Comparison of ENCODE assay signal across 8 cellular contexts in the genomic region with DNA sequence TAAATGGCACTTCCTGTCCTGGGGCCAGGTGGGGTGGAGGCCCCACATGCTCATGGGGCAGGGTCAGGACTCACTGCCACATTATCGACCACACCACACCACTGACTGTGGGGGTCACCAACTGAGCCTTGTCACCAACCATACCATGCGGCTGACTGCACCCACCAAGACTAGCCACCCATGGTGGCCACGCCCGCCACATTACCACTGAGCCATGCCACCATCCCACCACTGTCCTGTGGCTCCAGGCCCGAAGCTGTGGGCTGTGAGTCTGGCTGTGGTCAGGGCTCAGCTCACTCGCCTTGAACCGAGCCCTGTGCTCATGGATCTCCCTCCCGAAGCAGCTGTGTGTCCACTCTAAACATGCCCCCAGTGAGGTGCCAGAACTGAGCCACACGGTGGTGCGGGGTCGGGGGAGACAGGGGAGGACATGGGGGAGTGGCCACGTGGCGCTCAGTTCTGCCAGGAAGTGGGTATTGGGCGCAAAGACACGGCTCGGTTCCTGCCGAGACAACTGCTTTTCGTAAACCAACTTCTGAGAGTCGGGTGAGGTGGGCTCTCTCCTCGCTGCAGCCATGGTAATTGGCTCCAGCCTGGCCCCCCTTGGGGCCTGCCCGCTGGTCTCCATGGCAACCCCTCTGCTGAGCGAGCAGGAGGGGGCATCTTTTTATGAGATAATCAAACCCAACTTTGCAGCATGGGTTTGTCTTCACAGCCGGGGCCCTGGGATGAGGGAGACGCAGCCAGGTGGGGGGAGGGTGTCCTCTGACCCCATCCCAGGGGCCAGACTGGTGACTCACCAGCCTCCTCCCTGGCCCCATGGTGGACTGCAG. TPM values are rescaled to one million over a fixed set of nuclear protein-coding genes. Genes with fewer than 3 reads are reported as not detected.
DNase-seq lines count a peak whose midpoint lies in the region; ATAC-seq and TF ChIP-seq lines count a peak whose summit lies in the region.

No MANE protein-coding gene starts in this region.

- no peak for TF ChIP-seq CTCF in dorsolateral prefrontal cortex (IDR thresholded peaks at IDR 0.05 in 54 of 56, conservative IDR thresholded peaks at IDR 0.05 in 2 of 56; ENCODE audit: low read depth in 1 of 56, partially characterized antibody in 56 of 56)

- no peaks in the 10 kb centered on the region for H3K27me3 Mint-ChIP-seq in activated CD4-positive, alpha-beta T cell treated with anti-CD3 and anti-CD28 coated beads, Interleukin-2, amount 10 ng/mL, durations not matched to agents 7 days and 5 days

- H3K4me3 ChIP-seq in dorsolateral prefrontal cortex: peak overlapping the region in 2 of 59 donors; percentile 12 to 30

- CTCF ChIA-PET in activated CD4-positive, alpha-beta T cell treated with anti-CD3 and anti-CD28 coated beads, Interleukin-2, amount 10 ng/mL, durations not matched to agents 7 days and 5 days (lab: Charles Lee): interaction anchor here (0.7 to 0.8 kb wide), 2 partner anchors 63 to 88 kb away, joined by 3 read pairs; no protein-coding TSS in a partner anchor

- no peaks in the 10 kb centered on the region for H3K27me3 ChIP-seq in dorsolateral prefrontal cortex

- H3K27ac ChIP-seq in dorsolateral prefrontal cortex: peak overlapping the region in 57 of 59 donors; percentile 31 to 97 (median 86)

- peak overlapping the region; percentile 2 for H3K4me3 Mint-ChIP-seq in activated CD4-positive, alpha-beta T cell treated with anti-CD3 and anti-CD28 coated beads, Interleukin-2, amount 10 ng/mL, durations not matched to agents 7 days and 5 days
- H3K4me3 Mint-ChIP-seq in stimulated activated effector memory CD8-positive, alpha-beta T cell treated with anti-CD3 and anti-CD28 coated beads, Interleukin-12 subunit alpha, Interleukin-12 subunit beta, amount 100 ng/mL, for 72 hours: peak overlapping the region; percentile 50

- DNase-seq in Kasumi-1 (lab: John Stamatoyannopoulos, UW): peak; percentile 12
- DNase-seq in activated CD4-positive, alpha-beta T cell treated with anti-CD3 and anti-CD28 coated beads, Interleukin-2, amount 10 ng/mL, durations not matched to agents 7 days and 5 days: peak; percentile 59
- no peak for DNase-seq in dorsolateral prefrontal cortex
- peak; percentile 30 to 73 for DNase-seq in stimulated activated effector memory CD8-positive, alpha-beta T cell treated with anti-CD3 and anti-CD28 coated beads, Interleukin-12 subunit alpha, Interleukin-12 subunit beta, amount 100 ng/mL, for 72 hours (ENCODE audit: low spot score in 2 of 2)
- DNase-seq in COLO829 (ENCODE audit: low spot score): no peak
- no peak for DNase-seq in NCI-H1694 treated with DMSO at 0.1 percent for 48 hours (lab: John Stamatoyannopoulos, UW)
- no peak for DNase-seq in T1000 (lab: John Stamatoyannopoulos, UW)

- H3K4me1 Mint-ChIP-seq in activated CD4-positive, alpha-beta T cell treated with anti-CD3 and anti-CD28 coated beads, Interleukin-2, amount 10 ng/mL, durations not matched to agents 7 days and 5 days: peaks cover 37% of the 10 kb centered on the region
- H3K4me1 Mint-ChIP-seq in stimulated activated effector memory CD8-positive, alpha-beta T cell treated with anti-CD3 and anti-CD28 coated beads, Interleukin-12 subunit alpha, Interleukin-12 subunit beta, amount 100 ng/mL, for 72 hours: peaks cover 42% of the 10 kb centered on the region

- POLR2A ChIA-PET in activated CD4-positive, alpha-beta T cell treated with anti-CD3 and anti-CD28 coated beads, Interleukin-2, amount 10 ng/mL, durations not matched to agents 7 days and 5 days (lab: Charles Lee): no interaction called here

- peak; percentile 60 for ATAC-seq in stimulated activated effector memory CD8-positive, alpha-beta T cell treated with anti-CD3 and anti-CD28 coated beads, Interleukin-12 subunit alpha, Interleukin-12 subunit beta, amount 100 ng/mL, for 72 hours
- no peak for ATAC-seq in GM19452 (IDR thresholded peaks at IDR 0.05; ENCODE audit: unreplicated experiment)

- intact Hi-C loops in dorsolateral prefrontal cortex (cut with DNase I): no loop called here

- H3K9me3 Mint-ChIP-seq in activated CD4-positive, alpha-beta T cell treated with anti-CD3 and anti-CD28 coated beads, Interleukin-2, amount 10 ng/mL, durations not matched to agents 7 days and 5 days: no peaks in the 10 kb centered on the region
- H3K9me3 Mint-ChIP-seq in stimulated activated effector memory CD8-positive, alpha-beta T cell treated with anti-CD3 and anti-CD28 coated beads, Interleukin-12 subunit alpha, Interleukin-12 subunit beta, amount 100 ng/mL, for 72 hours: no peaks in the 10 kb centered on the region

- no peaks in the 10 kb centered on the region for H3K36me3 Mint-ChIP-seq in activated CD4-positive, alpha-beta T cell treated with anti-CD3 and anti-CD28 coated beads, Interleukin-2, amount 10 ng/mL, durations not matched to agents 7 days and 5 days (ENCODE audit: low read depth)
- peaks cover 6% of the 10 kb centered on the region for H3K36me3 Mint-ChIP-seq in stimulated activated effector memory CD8-positive, alpha-beta T cell treated with anti-CD3 and anti-CD28 coated beads, Interleukin-12 subunit alpha, Interleukin-12 subunit beta, amount 100 ng/mL, for 72 hours

- peak overlapping the region; percentile 92 for H3K27ac Mint-ChIP-seq in activated CD4-positive, alpha-beta T cell treated with anti-CD3 and anti-CD28 coated beads, Interleukin-2, amount 10 ng/mL, durations not matched to agents 7 days and 5 days
- H3K27ac Mint-ChIP-seq in stimulated activated effector memory CD8-positive, alpha-beta T cell treated with anti-CD3 and anti-CD28 coated beads, Interleukin-12 subunit alpha, Interleukin-12 subunit beta, amount 100 ng/mL, for 72 hours: peak overlapping the region; percentile 87

RNA-seq across cellular contexts. Expression of a gene that starts 23.2 kb away (rescaled TPM):
- total RNA-seq in activated CD4-positive, alpha-beta T cell treated with anti-CD3 and anti-CD28 coated beads, Interleukin-2, amount 10 ng/mL, durations not matched to agents 7 days and 5 days: 1 to 10 TPM; 3.1 to 4.0 TPM
- total RNA-seq in dorsolateral prefrontal cortex: 10 to 100 TPM; 14.5 to 68.2 (median 38.9) TPM

Comparison
In these comparisons a context has a peak if more than half of its experiments do, and no peak if none do; other contexts are left out.
1. DNase-seq: peak in Kasumi-1 (2 of 2), activated CD4-positive, alpha-beta T cell treated with anti-CD3 and anti-CD28 coated beads, Interleukin-2, amount 10 ng/mL, durations not matched to agents 7 days and 5 days (single experiment) and stimulated activated effector memory CD8-positive, alpha-beta T cell treated with anti-CD3 and anti-CD28 coated beads, Interleukin-12 subunit alpha, Interleukin-12 subunit beta, amount 100 ng/mL, for 72 hours (2 of 2); none in dorsolateral prefrontal cortex (0 of 10), COLO829 (single experiment), NCI-H1694 treated with DMSO at 0.1 percent for 48 hours (single experiment) and T1000 (single experiment).